ENCODE assay signal across 20 cellular contexts in genomic region chr10:71478173-71478572, GRCh38.
"Had no signal": no experiment of that assay in that cellular context is flagged by ENCODE, and none has a peak within 500 bp of the region (broad histone marks: within the 10 kb centered on the region; RNA-seq: fewer than 3 reads in every experiment).

No MANE protein-coding gene starts in this region.

- H3K4me3 ChIP-seq: dorsolateral prefrontal cortex, lung, mucosa of descending colon, ovary, psoas muscle, sigmoid colon, thoracic aorta, tibial nerve, upper lobe of left lung had no signal

- DNase-seq: cortex of kidney; dorsolateral prefrontal cortex; effector CD4-positive, alpha-beta T cell; hypothalamus; mesenchymal stem cell; mucosa of descending colon; naive B cell; occipital lobe; posterior cingulate gyrus; psoas muscle; right cardiac atrium; sigmoid colon; stimulated activated naive B cell treated with anti-CD40 and anti-IgM and Interleukin-4, amounts not matched to agents 10 μg/mL and 1 μg/mL and 100 μg/mL, for 72 hours; upper lobe of left lung had no signal

- H3K27ac ChIP-seq: dorsolateral prefrontal cortex, ovary, psoas muscle, sigmoid colon, thoracic aorta, tibial nerve, upper lobe of left lung had no signal

- ATAC-seq: mucosa of descending colon; psoas muscle; right cardiac atrium; stimulated activated naive B cell treated with anti-CD40 and anti-IgM and Interleukin-4, amounts not matched to agents 10 μg/mL and 1 μg/mL and 100 μg/mL, for 72 hours had no signal

- H3K36me3 Mint-ChIP-seq: mesothelial cell of epicardium; naive B cell; stimulated activated naive B cell treated with anti-CD40 and anti-IgM and Interleukin-4, amounts not matched to agents 10 μg/mL and 1 μg/mL and 100 μg/mL, for 72 hours had no signal

- H3K27ac Mint-ChIP-seq: mesothelial cell of epicardium; stimulated activated naive B cell treated with anti-CD40 and anti-IgM and Interleukin-4, amounts not matched to agents 10 μg/mL and 1 μg/mL and 100 μg/mL, for 72 hours; stimulated activated naive CD8-positive, alpha-beta T cell treated with anti-CD3 and anti-CD28 coated beads, Interleukin-15, Interleukin-2, amounts not matched to agents 100 ng/mL and 50 ng/mL, for 24 hours had no signal

- H3K36me3 ChIP-seq: ovary, sigmoid colon, thoracic aorta, tibial nerve, upper lobe of left lung had no signal

- H3K27me3 ChIP-seq: ovary, sigmoid colon, tibial nerve, upper lobe of left lung had no signal

- H3K4me3 Mint-ChIP-seq: mesothelial cell of epicardium; naive B cell; stimulated activated naive B cell treated with anti-CD40 and anti-IgM and Interleukin-4, amounts not matched to agents 10 μg/mL and 1 μg/mL and 100 μg/mL, for 72 hours; stimulated activated naive CD8-positive, alpha-beta T cell treated with anti-CD3 and anti-CD28 coated beads, Interleukin-15, Interleukin-2, amounts not matched to agents 100 ng/mL and 50 ng/mL, for 24 hours had no signal

- H3K9me3 Mint-ChIP-seq: mesothelial cell of epicardium; naive B cell; stimulated activated naive B cell treated with anti-CD40 and anti-IgM and Interleukin-4, amounts not matched to agents 10 μg/mL and 1 μg/mL and 100 μg/mL, for 72 hours; stimulated activated naive CD8-positive, alpha-beta T cell treated with anti-CD3 and anti-CD28 coated beads, Interleukin-15, Interleukin-2, amounts not matched to agents 100 ng/mL and 50 ng/mL, for 24 hours had no signal

- H3K9me3 ChIP-seq: mucosa of descending colon, ovary, psoas muscle, sigmoid colon, thoracic aorta, tibial nerve, upper lobe of left lung had no signal
